In genomic region chr19:3778899-3779723, GRCh38 we compare ENCODE assay signal across 31 cellular contexts. TPM values are rescaled to one million over a fixed set of nuclear protein-coding genes. Genes with fewer than 3 reads are reported as not detected.
"Had no signal": no experiment of that assay in that cellular context is flagged by ENCODE, and none has a peak within 500 bp of the region (broad histone marks: within the 10 kb centered on the region; RNA-seq: fewer than 3 reads in every experiment).

No MANE protein-coding gene starts in this region.

- H3K4me3 ChIP-seq: coronary artery, heart left ventricle, left lung, lower lobe of right lung, pancreas, thoracic aorta, transverse colon had no signal

- DNase-seq: effector CD4-positive, alpha-beta T cell; heart left ventricle; hippocampal formation; lower lobe of right lung; natural killer cell; nucleus accumbens; stimulated activated CD4-positive, alpha-beta T cell treated with anti-CD3 and anti-CD28 coated beads, Interleukin-2, amount 100 ng/mL, for 24 hours; stimulated activated CD4-positive, alpha-beta T cell treated with anti-CD3 and anti-CD28 coated beads, Interleukin-4, amount 100 ng/mL, for 4 hours; stimulated activated naive B cell treated with anti-CD40 and anti-IgM and Interleukin-4, amounts not matched to agents 10 μg/mL and 1 μg/mL and 100 μg/mL, for 72 hours; stimulated activated naive CD8-positive, alpha-beta T cell treated with anti-CD3 and anti-CD28 coated beads, Interleukin-15, amount 100 ng/mL, for 72 hours; transverse colon had no signal

- H3K36me3 ChIP-seq: heart left ventricle, left lung, lower lobe of right lung, pancreas, thoracic aorta, transverse colon had no signal

- FAIRE-seq: frontal cortex, islet of Langerhans, pancreas had no signal

- H3K4me1 ChIP-seq: heart left ventricle, left lung, lower lobe of right lung, pancreas, transverse colon had no signal

- H3K27me3 ChIP-seq: pancreas had no signal

- H3K27ac ChIP-seq: coronary artery, heart left ventricle, left lung, lower lobe of right lung, pancreas, thoracic aorta, transverse colon had no signal

- ATAC-seq: heart left ventricle; left lung; pancreas; sciatic nerve; stimulated activated naive CD8-positive, alpha-beta T cell treated with anti-CD3 and anti-CD28 coated beads, Interleukin-15, amount 100 ng/mL, for 72 hours had no signal

RNA-seq across cellular contexts. Expression of gene MATK, which starts 7.1 kb away (rescaled TPM):
- total RNA-seq: chondrocyte, glomerular endothelial cell, myocyte, neural crest cell had no signal

RNA-seq across cellular contexts. Expression of gene RAX2, which starts 7.1 kb away (rescaled TPM):
- total RNA-seq: chondrocyte, dermis microvascular lymphatic vessel endothelial cell, glomerular endothelial cell, heart left ventricle, left lung, lower lobe of right lung, mesothelial cell of epicardium, mucosa of gallbladder, myocyte, natural killer cell, neural crest cell, pancreas, progenitor cell of endocrine pancreas, renal cortical epithelial cell, sciatic nerve, skeletal muscle tissue, subcutaneous adipose tissue, thoracic aorta, transverse colon, ureter had no signal
- polyA plus RNA-seq: esophagus, heart left ventricle, pancreas had no signal
